33 cellular contexts compared by ENCODE assay signal in genomic region chr16:26802965-26803364, GRCh38.
"Had no signal": no experiment of that assay in that cellular context is flagged by ENCODE, and none has a peak within 500 bp of the region (broad histone marks: within the 10 kb centered on the region; RNA-seq: fewer than 3 reads in every experiment).

No MANE protein-coding gene starts in this region.

- DNase-seq: activated effector memory CD4-positive, alpha-beta T cell treated with anti-CD3 and anti-CD28 coated beads, Interleukin-2, amount 50 U/mL, for 16 hours; activated effector memory CD4-positive, alpha-beta T cell treated with Interleukin-2 at 50 U/mL for 16 hours; activated gamma-delta T cell; activated gamma-delta T cell treated with Interleukin-2 at 50 U/mL for 16 hours; activated naive CD4-positive, alpha-beta T cell; activated naive CD4-positive, alpha-beta T cell treated with anti-CD3 and anti-CD28 coated beads for 36 hours; activated naive CD4-positive, alpha-beta T cell treated with anti-CD3 and anti-CD28 coated beads, Interleukin-2, amount 10 ng/mL, durations not matched to agents 7 days and 5 days; activated naive CD4-positive, alpha-beta T cell treated with anti-CD3 and anti-CD28 coated beads, Interleukin-2, amount 50 U/mL, for 16 hours; activated naive CD4-positive, alpha-beta T cell treated with Interleukin-2 at 50 U/mL for 16 hours; activated naive CD8-positive, alpha-beta T cell treated with anti-CD3 and anti-CD28 coated beads for 36 hours; activated naive CD8-positive, alpha-beta T cell treated with anti-CD3 and anti-CD28 coated beads, Interleukin-2, amount 10 ng/mL, durations not matched to agents 7 days and 5 days; activated naive CD8-positive, alpha-beta T cell treated with anti-CD3 and anti-CD28 coated beads, Interleukin-2, amount 50 U/mL, for 24 hours; activated T-cell treated with anti-CD3 and anti-CD28 coated beads, Interleukin-2, amount 50 U/mL, for 24 hours; activated T-cell treated with anti-CD3 and anti-CD28 coated beads, Interleukin-2, amount 50 U/mL, for 4 hours; activated T-cell treated with anti-CD3 and anti-CD28 coated beads, Interleukin-2, amount 50 U/mL, for 48 hours; activated T-cell treated with anti-CD3 and anti-CD28 coated beads, Interleukin-2, amount 50 U/mL, for 72 hours; adrenal gland; amniotic stem cell; amygdala; anterior cingulate cortex; aorta; body of pancreas; brain microvascular endothelial cell; caudate nucleus; central memory CD4-positive, alpha-beta T cell; cerebellar nuclear complex had no signal

- H3K27ac ChIP-seq: adrenal gland, ascending aorta, body of pancreas, brain microvascular endothelial cell, breast epithelium, cardiac muscle cell had no signal

- H3K27me3 ChIP-seq: adrenal gland, ascending aorta, body of pancreas, brain microvascular endothelial cell, cardiac muscle cell had no signal

- H3K4me3 ChIP-seq: adrenal gland, ascending aorta, body of pancreas, breast epithelium, cardiac muscle cell had no signal

- ATAC-seq: activated naive CD4-positive, alpha-beta T cell treated with anti-CD3 and anti-CD28 coated beads, Interleukin-2, amount 50 U/mL, for 72 hours; activated naive CD8-positive, alpha-beta T cell treated with anti-CD3 and anti-CD28 coated beads, Interleukin-2, amount 50 U/mL, for 24 hours; activated T-cell treated with anti-CD3 and anti-CD28 coated beads, Interleukin-2, amount 50 U/mL, for 4 hours; activated T-cell treated with anti-CD3 and anti-CD28 coated beads, Interleukin-2, amount 50 U/mL, for 72 hours; activated T-helper 17 cell treated with anti-CD3 and anti-CD28 coated beads, Interleukin-2, amount 50 U/mL, for 72 hours; body of pancreas had no signal

- H3K36me3 ChIP-seq: adrenal gland, ascending aorta, brain microvascular endothelial cell, breast epithelium, cardiac muscle cell had no signal

- H3K9me3 ChIP-seq: adrenal gland, ascending aorta, body of pancreas, breast epithelium had no signal

- FAIRE-seq: astrocyte, bronchial epithelial cell had no signal

- H3K4me1 ChIP-seq: adrenal gland, ascending aorta, body of pancreas, breast epithelium had no signal
